In the genomic region with DNA sequence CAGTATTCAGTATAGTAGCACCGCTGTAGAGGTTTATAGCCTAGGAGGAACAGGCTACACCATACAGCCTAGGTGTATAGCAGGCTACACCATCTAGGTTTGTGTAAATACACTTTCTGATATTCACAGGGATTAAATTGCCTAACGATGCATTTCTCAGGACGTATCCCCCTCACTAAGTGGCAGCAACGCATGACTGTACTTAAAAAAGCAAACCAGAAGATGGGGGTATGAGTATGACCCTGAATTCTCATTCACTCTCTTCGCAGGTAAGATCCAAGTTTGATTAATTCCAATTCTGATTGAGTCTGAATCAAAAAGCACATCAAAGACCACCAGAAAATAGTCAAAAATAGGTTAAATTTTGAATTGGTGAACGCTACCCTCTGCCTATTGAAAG, we compare ENCODE assay signal across 8 cellular contexts. TPM values are rescaled to one million over a fixed set of nuclear protein-coding genes. Genes with fewer than 3 reads are reported as not detected.
DNase-seq lines count a peak whose midpoint lies in the region; ATAC-seq and TF ChIP-seq lines count a peak whose summit lies in the region.

No MANE protein-coding gene starts in this region.

- no peak overlapping the region for H2BK12ac ChIP-seq in H9 (ENCODE audit: insufficient read length, low read depth, low read length)

- no peaks in the 10 kb centered on the region for H3K9me3 ChIP-seq in H9 (ENCODE audit: control insufficient read depth, low read depth, low read length)
- no peaks in the 10 kb centered on the region for H3K9me3 ChIP-seq in RWPE2 (ENCODE audit: severe bottlenecking)

- peaks cover 4% of the 10 kb centered on the region for H3K27me3 Mint-ChIP-seq in H9 (ENCODE audit: low read depth)

- no peak overlapping the region for H3K56ac ChIP-seq in H9 (ENCODE audit: insufficient read length, low read depth, low read length)

- DNase-seq in H9 = no peak
- DNase-seq in RWPE2 (ENCODE audit: low spot score) = no peak
- peak; percentile 6 for DNase-seq in fibroblast of mammary gland (ENCODE audit: low read depth)
- no peak for DNase-seq in skeletal muscle cell (ENCODE audit: low read depth)
- DNase-seq in NCI-H2081 treated with DMSO at 0.1 percent for 48 hours (lab: John Stamatoyannopoulos, UW) = no peak

- peak overlapping the region; percentile 62 for H3K4me3 ChIP-seq in RWPE2 (ENCODE audit: severe bottlenecking)
- peak overlapping the region; percentile 99 for H3K4me3 ChIP-seq in fibroblast of mammary gland (ENCODE audit: control insufficient read depth, low read depth, low read length)
- peak overlapping the region; percentile 97 for H3K4me3 ChIP-seq in skeletal muscle cell (ENCODE audit: low read depth, low read length)

- H2AFZ ChIP-seq in H9 (ENCODE audit: low read length) = no peak overlapping the region

- WGBS in H9 (ENCODE audit: extremely low coverage, insufficient read length, low lambda C conversion rate) = no CpG with 5 or more reads among the region's 6 CpGs

- no peak overlapping the region for H3K18ac ChIP-seq in H9 (ENCODE audit: insufficient read length, low read depth, low read length)

- peak overlapping the region; percentile 93 for H3K9ac ChIP-seq in H9 (ENCODE audit: extremely low read depth, insufficient read length, low read length)

- peaks cover 4% of the 10 kb centered on the region for H3K23me2 ChIP-seq in H9 (ENCODE audit: insufficient read length, low read depth, low read length, poor library complexity, severe bottlenecking)

- H2BK5ac ChIP-seq in H9 (ENCODE audit: insufficient read length, low read length) = no peak overlapping the region

- peak overlapping the region in 2 of 3 experiments; percentile 89 to 90; a peak in 4 of 7 replicates for H3K27ac Mint-ChIP-seq in H9

- H3K27me3 ChIP-seq in H9 (ENCODE audit: insufficient read depth, low read length) (no peaks in the 10 kb centered on the region), RWPE2 (ENCODE audit: insufficient read depth, poor library complexity, severe bottlenecking) (no peaks in the 10 kb centered on the region)

- no peak overlapping the region for H2BK120ac ChIP-seq in H9 (ENCODE audit: low read depth, low read length, poor library complexity, severe bottlenecking)

- H4K20me1 ChIP-seq in H9 (ENCODE audit: control insufficient read depth, insufficient read depth, insufficient read length) = no peaks in the 10 kb centered on the region

- no peak overlapping the region for H3K23ac ChIP-seq in H9 (ENCODE audit: insufficient read length, low read depth, low read length)

- TF ChIP-seq CTCF in H9 (conservative IDR thresholded peaks at IDR 0.05) (no peak), RWPE2 (IDR thresholded peaks at IDR 0.05; ENCODE audit: poor library complexity, severe bottlenecking) (no peak), fibroblast of mammary gland (conservative IDR thresholded peaks at IDR 0.05; ENCODE audit: control insufficient read depth, insufficient read depth, low read depth, low read length) (no peak)

- no peak overlapping the region for H3K14ac ChIP-seq in H9 (ENCODE audit: insufficient read depth, low read length)

- H3T11ph ChIP-seq in H9 (ENCODE audit: low read length) = no peak overlapping the region

- H3K36me3 Mint-ChIP-seq in H9 (ENCODE audit: insufficient read depth in 1 of 3, low read depth in 3 of 3) = peaks cover 22 to 32% (median 29%) of the 10 kb centered on the region in 3 experiments

- no peaks in the 10 kb centered on the region for H3K4me1 ChIP-seq in H9 (ENCODE audit: insufficient read depth, low read length)
- H3K4me1 ChIP-seq in RWPE2 (ENCODE audit: insufficient read depth, poor library complexity, severe bottlenecking) = peaks cover 4% of the 10 kb centered on the region

- peak overlapping the region; percentile 91 to 95 for H3K4me3 Mint-ChIP-seq in H9

- no peak overlapping the region for H3K4ac ChIP-seq in H9 (ENCODE audit: low read depth, low read length)

- no peak overlapping the region for H4K8ac ChIP-seq in H9 (replicated peaks; ENCODE audit: insufficient read length, low read depth, low read length)

- H2BK15ac ChIP-seq in H9 (ENCODE audit: low read depth, low read length) = no peak overlapping the region

- peaks cover 27% of the 10 kb centered on the region for H3K36me3 ChIP-seq in RWPE2 (ENCODE audit: low read depth)

- no peak overlapping the region for H4K91ac ChIP-seq in H9 (ENCODE audit: insufficient read length, low read depth, low read length)

- no peaks in the 10 kb centered on the region for H3K79me1 ChIP-seq in H9 (ENCODE audit: insufficient read depth, low read depth, low read length, poor library complexity, severe bottlenecking)

- H3K4me2 ChIP-seq in H9 (ENCODE audit: insufficient read depth, insufficient read length, low read length) = peak overlapping the region; percentile 72

- no peak overlapping the region for H3K27ac ChIP-seq in H9 (ENCODE audit: insufficient read length, low read depth, low read length)
- H3K27ac ChIP-seq in RWPE2 (ENCODE audit: poor library complexity, severe bottlenecking) = peak overlapping the region; percentile 33

- no peak overlapping the region for H2AK5ac ChIP-seq in H9 (ENCODE audit: insufficient read length, low read length)

- ATAC-seq in RWPE2 (ENCODE audit: low read depth) (no peak), HG03280 (IDR thresholded peaks at IDR 0.05; ENCODE audit: unreplicated experiment) (no peak), GM18502 (IDR thresholded peaks at IDR 0.05; ENCODE audit: poor library complexity, unreplicated experiment) (no peak), GM21529 (IDR thresholded peaks at IDR 0.05; ENCODE audit: unreplicated experiment) (no peak)

- no peak overlapping the region for H4K5ac ChIP-seq in H9 (ENCODE audit: insufficient read length, low read depth, low read length)

- H3K9me3 Mint-ChIP-seq in H9 = peaks cover 18 to 23% of the 10 kb centered on the region in 2 experiments

- peaks cover 12% of the 10 kb centered on the region; the same call in 1 of the 2 replicates for H3K79me2 ChIP-seq in H9 (ENCODE audit: insufficient read depth, low read length)

- peaks cover 14 to 16% of the 10 kb centered on the region in 2 experiments for H3K4me1 Mint-ChIP-seq in H9

- H2BK20ac ChIP-seq in H9 (ENCODE audit: low read depth, low read length, poor library complexity, severe bottlenecking) = no peak overlapping the region

RNA-seq across cellular contexts. Expression of a gene that starts 1.0 kb away (rescaled TPM):
- total RNA-seq in H9 (2021) = 25.9 and 28.2 TPM in 2 replicates
